Comparison of ENCODE assay signal across 1 cellular context in the genomic region with DNA sequence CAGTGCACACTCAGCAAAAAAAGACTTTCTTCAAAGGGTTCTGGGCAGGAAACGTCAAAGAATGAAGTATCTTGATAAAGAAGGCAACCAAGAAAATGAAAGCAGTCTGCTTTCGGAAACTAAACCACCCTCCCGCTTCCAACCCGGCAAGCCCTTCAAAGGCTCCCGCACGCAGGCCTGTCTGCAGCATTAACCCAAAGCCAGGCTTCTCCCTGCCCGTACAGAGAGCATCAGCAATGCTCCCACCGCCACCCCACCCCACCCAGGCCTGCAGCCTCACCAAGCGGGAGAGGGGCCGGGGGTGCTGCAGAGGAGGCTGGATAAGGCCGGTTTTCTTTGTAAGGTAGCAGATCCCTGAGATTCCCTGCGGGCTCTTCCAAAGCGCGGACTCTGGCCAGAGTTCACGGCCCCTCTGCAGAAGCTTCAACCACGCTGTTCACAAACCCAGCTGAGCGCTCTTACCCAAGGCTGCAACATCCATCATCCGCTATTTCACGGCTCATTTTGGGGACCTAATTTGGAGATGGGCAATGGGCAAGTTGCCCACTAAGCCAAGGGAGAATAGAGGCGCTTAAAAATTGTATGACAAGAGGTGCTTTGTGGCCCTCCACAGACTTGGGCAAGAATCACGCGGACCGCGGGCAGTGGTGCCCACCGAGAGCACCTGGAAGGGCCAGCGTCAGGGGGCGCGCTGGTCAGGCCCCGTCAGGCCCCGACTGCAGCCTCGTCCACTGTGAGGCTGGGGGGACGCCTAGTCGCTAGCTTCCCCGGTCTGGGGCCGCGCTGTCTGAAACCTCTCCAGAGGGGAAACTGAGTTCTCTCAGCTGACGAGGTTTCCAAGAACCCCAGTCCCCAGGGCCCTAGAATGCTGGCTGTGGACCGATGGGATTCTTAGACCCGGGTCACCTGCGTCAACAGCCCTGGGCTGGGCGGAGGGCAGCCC.
TF ChIP-seq lines count a peak whose summit lies in the region.

No MANE protein-coding gene starts in this region.

TF ChIP-seq in HepG2, 621 proteins besides CTCF, POLR2A, EP300 and RAD21 (continued from another document):
- TF ChIP-seq KIAA2018 (CRISPR knock-in tag; IDR thresholded peaks at IDR 0.05; ENCODE audit: borderline replicate concordance) (no peak), MAFF (IDR thresholded peaks at IDR 0.05; ENCODE audit: low read depth, low read length) (peak; percentile 88), ZNF44 (CRISPR knock-in tag; IDR thresholded peaks at IDR 0.05) (no peak), ZNF18 (CRISPR knock-in tag; IDR thresholded peaks at IDR 0.05; ENCODE audit: insufficient replicate concordance) (no peak), PLRG1 (conservative IDR thresholded peaks at IDR 0.05) (no peak)
- TF ChIP-seq, protein P1, sequence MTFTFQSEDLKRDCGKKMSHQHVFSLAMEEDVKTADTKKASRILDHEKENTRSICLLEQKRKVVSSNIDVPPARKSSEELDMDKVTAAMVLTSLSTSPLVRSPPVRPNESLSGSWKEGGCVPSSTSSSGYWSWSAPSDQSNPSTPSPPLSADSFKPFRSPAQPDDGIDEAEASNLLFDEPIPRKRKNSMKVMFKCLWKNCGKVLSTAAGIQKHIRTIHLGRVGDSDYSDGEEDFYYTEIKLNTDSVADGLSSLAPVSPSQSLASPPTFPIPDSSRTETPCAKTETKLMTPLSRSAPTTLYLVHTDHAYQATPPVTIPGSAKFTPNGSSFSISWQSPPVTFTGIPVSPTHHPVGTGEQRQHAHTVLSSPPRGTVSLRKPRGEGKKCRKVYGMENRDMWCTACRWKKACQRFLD (CRISPR knock-in tag; IDR thresholded peaks at IDR 0.05; ENCODE audit: borderline replicate concordance) = no peak
